In the genomic region with DNA sequence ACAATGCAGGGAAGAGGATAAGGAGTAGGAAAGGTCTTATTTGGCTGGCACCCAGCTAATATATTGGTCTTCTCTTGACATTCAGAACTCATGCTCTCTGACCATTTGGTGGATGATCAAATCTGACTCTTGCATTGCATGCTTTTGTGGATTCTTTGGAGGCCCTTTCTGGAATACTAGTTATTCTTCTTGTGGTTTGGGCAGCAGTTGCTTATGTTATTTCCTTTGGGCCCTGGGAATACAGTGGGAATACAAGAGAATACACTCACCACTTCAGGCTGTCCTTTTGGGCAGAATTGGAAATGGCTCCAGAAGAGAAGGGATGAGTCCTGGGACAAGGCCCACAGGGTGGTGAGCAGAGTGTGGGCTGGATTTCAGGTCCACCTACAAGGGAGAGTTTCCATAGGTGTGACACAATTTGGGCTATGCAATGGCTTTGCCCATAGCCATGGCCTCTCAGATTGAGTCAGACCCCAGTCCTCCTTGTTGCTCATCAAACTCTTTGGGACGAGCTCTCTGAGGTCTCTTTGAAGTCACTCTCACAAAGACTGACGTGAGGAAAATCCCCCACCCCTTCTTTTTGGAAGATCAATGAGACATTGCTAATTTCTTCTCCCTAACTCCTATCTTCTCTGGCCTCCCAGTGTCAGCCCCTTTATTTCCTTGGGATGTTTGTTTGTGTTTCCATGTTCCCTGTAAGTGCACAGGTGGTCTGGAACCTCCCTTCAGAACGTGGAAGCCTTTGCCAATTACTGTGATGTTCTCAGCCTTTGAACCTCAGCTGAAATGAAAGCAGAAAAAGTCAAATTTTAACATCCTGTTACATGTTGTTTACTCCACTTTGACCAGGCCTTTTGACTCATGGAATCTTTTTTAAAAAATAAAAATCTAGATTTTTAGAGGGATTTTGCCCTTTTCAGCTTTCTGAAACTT, we compare ENCODE assay signal across 1 cellular context.
TF ChIP-seq lines count a peak whose summit lies in the region.

No MANE protein-coding gene starts in this region.

TF ChIP-seq in SK-N-SH treated with all-trans-retinoic acid at 6 μM for 48 hours, 23 proteins besides CTCF, POLR2A, EP300 and RAD21 (continued from another document):
- TF ChIP-seq OSR1 (CRISPR knock-in tag; IDR thresholded peaks at IDR 0.05) (no peak), ARNTL (CRISPR knock-in tag; IDR thresholded peaks at IDR 0.05; ENCODE audit: borderline replicate concordance, low read depth) (no peak), BACH2 (CRISPR knock-in tag; IDR thresholded peaks at IDR 0.05; ENCODE audit: borderline replicate concordance) (no peak), ESRRG (CRISPR knock-in tag; IDR thresholded peaks at IDR 0.05) (no peak), CSDC2 (CRISPR knock-in tag; IDR thresholded peaks at IDR 0.05) (no peak), ISL1 (CRISPR knock-in tag; IDR thresholded peaks at IDR 0.05) (no peak)
- TF ChIP-seq, protein P1, sequence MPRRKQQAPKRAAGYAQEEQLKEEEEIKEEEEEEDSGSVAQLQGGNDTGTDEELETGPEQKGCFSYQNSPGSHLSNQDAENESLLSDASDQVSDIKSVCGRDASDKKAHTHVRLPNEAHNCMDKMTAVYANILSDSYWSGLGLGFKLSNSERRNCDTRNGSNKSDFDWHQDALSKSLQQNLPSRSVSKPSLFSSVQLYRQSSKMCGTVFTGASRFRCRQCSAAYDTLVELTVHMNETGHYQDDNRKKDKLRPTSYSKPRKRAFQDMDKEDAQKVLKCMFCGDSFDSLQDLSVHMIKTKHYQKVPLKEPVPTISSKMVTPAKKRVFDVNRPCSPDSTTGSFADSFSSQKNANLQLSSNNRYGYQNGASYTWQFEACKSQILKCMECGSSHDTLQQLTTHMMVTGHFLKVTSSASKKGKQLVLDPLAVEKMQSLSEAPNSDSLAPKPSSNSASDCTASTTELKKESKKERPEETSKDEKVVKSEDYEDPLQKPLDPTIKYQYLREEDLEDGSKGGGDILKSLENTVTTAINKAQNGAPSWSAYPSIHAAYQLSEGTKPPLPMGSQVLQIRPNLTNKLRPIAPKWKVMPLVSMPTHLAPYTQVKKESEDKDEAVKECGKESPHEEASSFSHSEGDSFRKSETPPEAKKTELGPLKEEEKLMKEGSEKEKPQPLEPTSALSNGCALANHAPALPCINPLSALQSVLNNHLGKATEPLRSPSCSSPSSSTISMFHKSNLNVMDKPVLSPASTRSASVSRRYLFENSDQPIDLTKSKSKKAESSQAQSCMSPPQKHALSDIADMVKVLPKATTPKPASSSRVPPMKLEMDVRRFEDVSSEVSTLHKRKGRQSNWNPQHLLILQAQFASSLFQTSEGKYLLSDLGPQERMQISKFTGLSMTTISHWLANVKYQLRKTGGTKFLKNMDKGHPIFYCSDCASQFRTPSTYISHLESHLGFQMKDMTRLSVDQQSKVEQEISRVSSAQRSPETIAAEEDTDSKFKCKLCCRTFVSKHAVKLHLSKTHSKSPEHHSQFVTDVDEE (CRISPR knock-in tag; IDR thresholded peaks at IDR 0.05): no peak
- TF ChIP-seq, protein P2, sequence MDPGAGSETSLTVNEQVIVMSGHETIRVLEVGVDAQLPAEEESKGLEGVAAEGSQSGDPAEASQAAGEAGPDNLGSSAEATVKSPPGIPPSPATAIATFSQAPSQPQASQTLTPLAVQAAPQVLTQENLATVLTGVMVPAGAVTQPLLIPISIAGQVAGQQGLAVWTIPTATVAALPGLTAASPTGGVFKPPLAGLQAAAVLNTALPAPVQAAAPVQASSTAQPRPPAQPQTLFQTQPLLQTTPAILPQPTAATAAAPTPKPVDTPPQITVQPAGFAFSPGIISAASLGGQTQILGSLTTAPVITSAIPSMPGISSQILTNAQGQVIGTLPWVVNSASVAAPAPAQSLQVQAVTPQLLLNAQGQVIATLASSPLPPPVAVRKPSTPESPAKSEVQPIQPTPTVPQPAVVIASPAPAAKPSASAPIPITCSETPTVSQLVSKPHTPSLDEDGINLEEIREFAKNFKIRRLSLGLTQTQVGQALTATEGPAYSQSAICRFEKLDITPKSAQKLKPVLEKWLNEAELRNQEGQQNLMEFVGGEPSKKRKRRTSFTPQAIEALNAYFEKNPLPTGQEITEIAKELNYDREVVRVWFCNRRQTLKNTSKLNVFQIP (CRISPR knock-in tag; IDR thresholded peaks at IDR 0.05; ENCODE audit: borderline replicate concordance, low read depth): no peak
TF ChIP-seq in SK-N-SH treated with all-trans-retinoic acid at 6 μM for 48 hours: peak in this region for 0.
